In genomic region chr10:61779950-61780659, GRCh38 we compare ENCODE assay signal across 9 cellular contexts.
A peak's percentile ranks its signal among the peaks of the same experiment; 100 is the strongest.
DNase-seq lines count a peak whose midpoint lies in the region; ATAC-seq and TF ChIP-seq lines count a peak whose summit lies in the region.
"Had no signal": no experiment of that assay in that cellular context is flagged by ENCODE, and none has a peak within 500 bp of the region (broad histone marks: within the 10 kb centered on the region; RNA-seq: fewer than 3 reads in every experiment).

No MANE protein-coding gene starts in this region.

- DNase-seq in activated effector memory CD4-positive, alpha-beta T cell treated with anti-CD3 and anti-CD28 coated beads, Interleukin-2, amount 50 U/mL, for 16 hours = peak; percentile 65
- no peak for DNase-seq in activated effector memory CD4-positive, alpha-beta T cell treated with Interleukin-2 at 50 U/mL for 16 hours
- DNase-seq in activated CD8-positive, alpha-beta T cell treated with anti-CD3 and anti-CD28 coated beads for 36 hours = peak; percentile 49
- DNase-seq in left ventricle myocardium superior (peak; percentile 35), putamen (ENCODE audit: low spot score) (no peak)
- no peak for DNase-seq in stimulated activated naive CD8-positive, alpha-beta T cell treated with anti-CD3 and anti-CD28 coated beads, Interleukin-15, amount 100 ng/mL, for 72 hours
- no peak for DNase-seq in activated CD8-positive, alpha-beta memory T cell treated with anti-CD3 and anti-CD28 coated beads, Interleukin-2, amount 50 U/mL, for 4 hours
- DNase-seq: BE2C had no signal

- POLR2A ChIA-PET in activated CD8-positive, alpha-beta T cell treated with anti-CD3 and anti-CD28 coated beads for 36 hours (lab: Charles Lee) = interaction anchor here (1.0 kb wide), 1 partner anchor 11 kb away, joined by 4 read pairs; no protein-coding TSS in a partner anchor

- no peak overlapping the region for H3K4me3 Mint-ChIP-seq in activated CD8-positive, alpha-beta T cell treated with anti-CD3 and anti-CD28 coated beads for 36 hours
- peak overlapping the region in 1 of 2 donors; percentile 8 for H3K4me3 Mint-ChIP-seq in stimulated activated naive CD8-positive, alpha-beta T cell treated with anti-CD3 and anti-CD28 coated beads, Interleukin-15, amount 100 ng/mL, for 72 hours

- TF ChIP-seq CTCF in activated CD8-positive, alpha-beta T cell treated with anti-CD3 and anti-CD28 coated beads for 36 hours (IDR thresholded peaks at IDR 0.05) = no peak

- H3K4me1 Mint-ChIP-seq in activated CD8-positive, alpha-beta T cell treated with anti-CD3 and anti-CD28 coated beads for 36 hours (ENCODE audit: low read depth) = peaks cover 37% of the 10 kb centered on the region
- peaks cover 45% of the 10 kb centered on the region for H3K4me1 Mint-ChIP-seq in stimulated activated naive CD8-positive, alpha-beta T cell treated with anti-CD3 and anti-CD28 coated beads, Interleukin-15, amount 100 ng/mL, for 72 hours

- no peaks in the 10 kb centered on the region for H3K9me3 Mint-ChIP-seq in activated CD8-positive, alpha-beta T cell treated with anti-CD3 and anti-CD28 coated beads for 36 hours
- peaks cover 0 to 7% of the 10 kb centered on the region in 2 donors for H3K9me3 Mint-ChIP-seq in stimulated activated naive CD8-positive, alpha-beta T cell treated with anti-CD3 and anti-CD28 coated beads, Interleukin-15, amount 100 ng/mL, for 72 hours

- CTCF ChIA-PET in activated CD8-positive, alpha-beta T cell treated with anti-CD3 and anti-CD28 coated beads for 36 hours (lab: Charles Lee) = interaction anchor here (1.0 kb wide), 1 partner anchor 122 kb away, joined by 3 read pairs; no protein-coding TSS in a partner anchor

- intact Hi-C loops in activated CD8-positive, alpha-beta T cell treated with anti-CD3 and anti-CD28 coated beads for 36 hours (cut with micrococcal nuclease) = no loop called here
- intact Hi-C loops in left ventricle myocardium superior (cut with micrococcal nuclease) = no loop called here

- H3K27ac Mint-ChIP-seq in activated CD8-positive, alpha-beta T cell treated with anti-CD3 and anti-CD28 coated beads for 36 hours = peak overlapping the region; percentile 39
- no peak overlapping the region for H3K27ac Mint-ChIP-seq in stimulated activated naive CD8-positive, alpha-beta T cell treated with anti-CD3 and anti-CD28 coated beads, Interleukin-15, amount 100 ng/mL, for 72 hours

- H3K36me3 Mint-ChIP-seq in activated CD8-positive, alpha-beta T cell treated with anti-CD3 and anti-CD28 coated beads for 36 hours (ENCODE audit: low read depth) = no peaks in the 10 kb centered on the region

- H3K27me3 Mint-ChIP-seq in activated CD8-positive, alpha-beta T cell treated with anti-CD3 and anti-CD28 coated beads for 36 hours = peaks cover 1% of the 10 kb centered on the region
- H3K27me3 Mint-ChIP-seq in stimulated activated naive CD8-positive, alpha-beta T cell treated with anti-CD3 and anti-CD28 coated beads, Interleukin-15, amount 100 ng/mL, for 72 hours = no peaks in the 10 kb centered on the region

- ATAC-seq in activated CD8-positive, alpha-beta T cell treated with anti-CD3 and anti-CD28 coated beads for 36 hours = peak; percentile 49
- ATAC-seq in left ventricle myocardium superior (peak; percentile 71), HG03342 (IDR thresholded peaks at IDR 0.05; ENCODE audit: unreplicated experiment) (no peak)
- ATAC-seq in stimulated activated naive CD8-positive, alpha-beta T cell treated with anti-CD3 and anti-CD28 coated beads, Interleukin-15, amount 100 ng/mL, for 72 hours = peak; percentile 58

Comparison
In these comparisons a context has a peak if more than half of its experiments do, and no peak if none do; other contexts are left out.
1. DNase-seq: peak in activated effector memory CD4-positive, alpha-beta T cell treated with anti-CD3 and anti-CD28 coated beads, Interleukin-2, amount 50 U/mL, for 16 hours (single experiment), activated CD8-positive, alpha-beta T cell treated with anti-CD3 and anti-CD28 coated beads for 36 hours (single experiment) and left ventricle myocardium superior (single experiment); none in activated effector memory CD4-positive, alpha-beta T cell treated with Interleukin-2 at 50 U/mL for 16 hours (single experiment), stimulated activated naive CD8-positive, alpha-beta T cell treated with anti-CD3 and anti-CD28 coated beads, Interleukin-15, amount 100 ng/mL, for 72 hours (0 of 2), activated CD8-positive, alpha-beta memory T cell treated with anti-CD3 and anti-CD28 coated beads, Interleukin-2, amount 50 U/mL, for 4 hours (single experiment) and putamen (single experiment).